Comparison of ENCODE assay signal across 25 cellular contexts in the genomic region with DNA sequence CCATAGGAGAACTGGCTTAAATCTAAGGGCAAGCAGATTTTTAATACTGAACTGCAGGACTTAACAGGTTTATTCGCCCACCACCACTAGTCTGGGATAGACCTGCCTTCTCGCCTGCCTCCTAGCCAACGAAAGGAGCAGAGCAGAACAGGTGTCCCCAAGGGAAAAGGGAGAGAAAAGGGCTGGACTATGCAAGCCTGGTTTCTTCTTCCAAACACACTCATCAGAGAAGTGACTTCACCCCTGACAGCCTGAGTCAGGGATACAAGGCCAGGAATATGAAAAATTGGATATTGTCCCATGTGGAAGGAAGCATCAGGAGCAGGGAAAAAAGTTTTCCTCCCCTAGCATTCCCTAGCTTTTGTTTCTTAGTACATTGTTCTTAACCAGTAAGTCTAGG. TPM values are rescaled to one million over a fixed set of nuclear protein-coding genes. Genes with fewer than 3 reads are reported as not detected.
DNase-seq lines count a peak whose midpoint lies in the region; ATAC-seq and TF ChIP-seq lines count a peak whose summit lies in the region.
"Had no signal": no experiment of that assay in that cellular context is flagged by ENCODE, and none has a peak within 500 bp of the region (broad histone marks: within the 10 kb centered on the region; RNA-seq: fewer than 3 reads in every experiment).

No MANE protein-coding gene starts in this region.

- no peaks in the 10 kb centered on the region for H3K27me3 ChIP-seq in psoas muscle (ENCODE audit: insufficient read depth in 3 of 3, low read length in 2 of 3)
- H3K27me3 ChIP-seq: BLaER1 treated with 17β-estradiol and CSF1 and Interleukin-3, amounts not matched to agents 10 nM and 100 nM; dorsolateral prefrontal cortex; right lobe of liver had no signal

- H3K4me1 ChIP-seq in psoas muscle: peaks cover 35% of the 10 kb centered on the region
- H3K4me1 ChIP-seq: right lobe of liver had no signal

- ATAC-seq in psoas muscle (peak; percentile 50 to 72 (median 58)), HG02973 (IDR thresholded peaks at IDR 0.05; ENCODE audit: unreplicated experiment) (no peak)
- ATAC-seq: left cardiac atrium had no signal

- H3K36me3 ChIP-seq in psoas muscle (ENCODE audit: insufficient read depth in 1 of 2, low read depth in 1 of 2): peaks cover 0 to 4% of the 10 kb centered on the region in 2 donors
- H3K36me3 ChIP-seq: right lobe of liver, WERI-Rb-1 had no signal

- H3K4me3 ChIP-seq in fibroblast of mammary gland (ENCODE audit: control insufficient read depth, low read depth, low read length): no peak overlapping the region
- H3K4me3 ChIP-seq in psoas muscle: no peak overlapping the region
- H3K4me3 ChIP-seq: BLaER1 treated with 17β-estradiol and CSF1 and Interleukin-3, amounts not matched to agents 10 nM and 100 nM; dorsolateral prefrontal cortex; right lobe of liver had no signal

- no peak for TF ChIP-seq CTCF in fibroblast of mammary gland (conservative IDR thresholded peaks at IDR 0.05; ENCODE audit: control insufficient read depth, insufficient read depth, low read depth, low read length)
- no peak for TF ChIP-seq CTCF in psoas muscle (IDR thresholded peaks at IDR 0.05)

- peak; percentile 29 for DNase-seq in NCI-H2107 treated with DMSO at 0.1 percent for 48 hours (lab: John Stamatoyannopoulos, UW; ENCODE audit: unreplicated experiment)
- DNase-seq in NCI-H2107 (lab: John Stamatoyannopoulos, UW): no peak
- peak; percentile 15 for DNase-seq in RKO (ENCODE audit: low spot score)
- DNase-seq in fibroblast of mammary gland (ENCODE audit: low read depth): peak; percentile 18
- no peak for DNase-seq in psoas muscle
- DNase-seq in substantia nigra (lab: John Stamatoyannopoulos, UW): no peak
- no peak for DNase-seq in stimulated activated CD8-positive, alpha-beta memory T cell treated with anti-CD3 and anti-CD28 coated beads, Interleukin-4, amount 100 ng/mL, for 48 hours
- DNase-seq: activated CD4-positive, alpha-beta T cell treated with anti-CD3 and anti-CD28 coated beads for 4 hours; activated effector memory CD4-positive, alpha-beta T cell treated with Interleukin-2 at 50 U/mL for 16 hours; cerebellar nuclear complex; dorsolateral prefrontal cortex; left cardiac atrium; mammary epithelial cell; MV-4-11; NCI-H1436; NCI-H2081; NCI-H345; right lobe of liver; stimulated activated CD4-positive, alpha-beta T cell treated with anti-CD3 and anti-CD28 coated beads, Interleukin-4, amount 100 ng/mL, for 1 hour; T1000 had no signal

- intact Hi-C loops in psoas muscle (cut with DNase I): no loop called here

- H3K9me3 ChIP-seq in psoas muscle: no peaks in the 10 kb centered on the region
- H3K9me3 ChIP-seq: BLaER1 treated with 17β-estradiol and CSF1 and Interleukin-3, amounts not matched to agents 10 nM and 100 nM; right lobe of liver had no signal

- WGBS in psoas muscle, 3 donors: 65 to 75% (median 68%) methylated on average over 3 of the region's 3 CpGs

- H3K27ac ChIP-seq in psoas muscle: peak overlapping the region; percentile 32
- H3K27ac ChIP-seq in substantia nigra (ENCODE audit: low read depth, low read length, poor library complexity, severe bottlenecking): no peak overlapping the region
- H3K27ac ChIP-seq: 22Rv1; BLaER1 treated with 17β-estradiol and CSF1 and Interleukin-3, amounts not matched to agents 10 nM and 100 nM; right lobe of liver; RWPE1; WERI-Rb-1 had no signal

RNA-seq across cellular contexts. Expression of a gene that starts 56.9 kb away (rescaled TPM):
- total RNA-seq in psoas muscle: 10 to 100 TPM; 27.9 to 49.4 (median 32.6) TPM
- polyA plus RNA-seq in psoas muscle: 10 to 100 TPM in 1 of 3 donors, 1 to 10 TPM in 2; 2.2 to 17.4 (median 2.5) TPM

Comparison
In these comparisons a context has a peak if more than half of its experiments do, and no peak if none do; other contexts are left out.
1. DNase-seq: peak in NCI-H2107 treated with DMSO at 0.1 percent for 48 hours (single experiment), RKO (single experiment) and fibroblast of mammary gland (single experiment); none in NCI-H2107 (single experiment), psoas muscle (0 of 2), substantia nigra (0 of 49) and stimulated activated CD8-positive, alpha-beta memory T cell treated with anti-CD3 and anti-CD28 coated beads, Interleukin-4, amount 100 ng/mL, for 48 hours (single experiment).